ENCODE assay signal across 10 cellular contexts in genomic region chr18:69882965-69883668, GRCh38.
DNase-seq lines count a peak whose midpoint lies in the region; ATAC-seq and TF ChIP-seq lines count a peak whose summit lies in the region.
"Had no signal": no experiment of that assay in that cellular context is flagged by ENCODE, and none has a peak within 500 bp of the region (broad histone marks: within the 10 kb centered on the region; RNA-seq: fewer than 3 reads in every experiment).

No MANE protein-coding gene starts in this region.

- H2AFZ ChIP-seq in osteoblast (ENCODE audit: low read length): no peak overlapping the region

- peaks cover 9% of the 10 kb centered on the region in 2 donors for H3K9me3 Mint-ChIP-seq in activated T-cell treated with anti-CD3 and anti-CD28 coated beads, Interleukin-2, amount 50 U/mL, for 72 hours
- peaks cover 3% of the 10 kb centered on the region for H3K9me3 Mint-ChIP-seq in stimulated activated effector memory CD8-positive, alpha-beta T cell treated with anti-CD3 and anti-CD28 coated beads, Interleukin-12 subunit alpha, Interleukin-12 subunit beta, amount 100 ng/mL, for 72 hours

- no peaks in the 10 kb centered on the region for H3K27me3 Mint-ChIP-seq in activated T-cell treated with anti-CD3 and anti-CD28 coated beads, Interleukin-2, amount 50 U/mL, for 72 hours (ENCODE audit: low read depth)

- H3K36me3 ChIP-seq in osteoblast (ENCODE audit: insufficient read depth, low read length): no peaks in the 10 kb centered on the region

- peak overlapping the region in 1 of 2 donors; percentile 82 for H3K4me3 Mint-ChIP-seq in activated T-cell treated with anti-CD3 and anti-CD28 coated beads, Interleukin-2, amount 50 U/mL, for 72 hours
- peak overlapping the region; percentile 68 for H3K4me3 Mint-ChIP-seq in stimulated activated effector memory CD8-positive, alpha-beta T cell treated with anti-CD3 and anti-CD28 coated beads, Interleukin-12 subunit alpha, Interleukin-12 subunit beta, amount 100 ng/mL, for 72 hours

- H3K4me1 ChIP-seq in osteoblast (ENCODE audit: insufficient read depth, low read length): peaks cover 4% of the 10 kb centered on the region

- no peak for TF ChIP-seq CTCF in osteoblast (IDR thresholded peaks at IDR 0.05; ENCODE audit: extremely low read depth, low read depth, low read length)

- H3K36me3 Mint-ChIP-seq in activated T-cell treated with anti-CD3 and anti-CD28 coated beads, Interleukin-2, amount 50 U/mL, for 72 hours (ENCODE audit: insufficient read depth in 2 of 2): peaks cover 15 to 30% of the 10 kb centered on the region in 2 donors
- peaks cover 90% of the 10 kb centered on the region for H3K36me3 Mint-ChIP-seq in stimulated activated effector memory CD8-positive, alpha-beta T cell treated with anti-CD3 and anti-CD28 coated beads, Interleukin-12 subunit alpha, Interleukin-12 subunit beta, amount 100 ng/mL, for 72 hours

- ATAC-seq in activated T-cell treated with anti-CD3 and anti-CD28 coated beads, Interleukin-2, amount 50 U/mL, for 72 hours (replicated peaks in 1 of 2): peak in 1 of 2 donors; percentile 32
- ATAC-seq in HG02588 (IDR thresholded peaks at IDR 0.05; ENCODE audit: unreplicated experiment): peak; percentile 47
- ATAC-seq in HG03520 (IDR thresholded peaks at IDR 0.05; ENCODE audit: unreplicated experiment): peak; percentile 26
- ATAC-seq in stimulated activated effector memory CD8-positive, alpha-beta T cell treated with anti-CD3 and anti-CD28 coated beads, Interleukin-12 subunit alpha, Interleukin-12 subunit beta, amount 100 ng/mL, for 72 hours: no peak
- ATAC-seq: Panc1 had no signal

- peak overlapping the region; percentile 98 for H3K27ac Mint-ChIP-seq in activated T-cell treated with anti-CD3 and anti-CD28 coated beads, Interleukin-2, amount 50 U/mL, for 72 hours
- H3K27ac Mint-ChIP-seq in stimulated activated effector memory CD8-positive, alpha-beta T cell treated with anti-CD3 and anti-CD28 coated beads, Interleukin-12 subunit alpha, Interleukin-12 subunit beta, amount 100 ng/mL, for 72 hours: peak overlapping the region; percentile 97

- H3K4me3 ChIP-seq in osteoblast (ENCODE audit: insufficient read depth, low read length): no peak overlapping the region

- H3K27me3 ChIP-seq in osteoblast (ENCODE audit: insufficient read depth, low read length): no peaks in the 10 kb centered on the region

- DNase-seq in activated T-cell treated with anti-CD3 and anti-CD28 coated beads, Interleukin-2, amount 50 U/mL, for 72 hours: no peak
- DNase-seq in activated T-cell treated with anti-CD3 and anti-CD28 coated beads, Interleukin-2, amount 50 U/mL, for 1 hour: no peak
- DNase-seq in stimulated activated effector memory CD8-positive, alpha-beta T cell treated with anti-CD3 and anti-CD28 coated beads, Interleukin-12 subunit alpha, Interleukin-12 subunit beta, amount 100 ng/mL, for 72 hours (ENCODE audit: low spot score in 2 of 2): no peak
- DNase-seq in osteoblast (ENCODE audit: insufficient read length, low spot score, missing footprints) (no peak), NCI-H2029 treated with DMSO at 0.1 percent for 48 hours (lab: John Stamatoyannopoulos, UW) (no peak)
- no peak for DNase-seq in NK-92 treated with Interleukin-12 subunit alpha and Interleukin-12 subunit beta, amount 100 ng/mL, for 24 hours (lab: John Stamatoyannopoulos, UW)
- DNase-seq: NCI-H1436 had no signal

- H4K20me1 ChIP-seq in osteoblast (ENCODE audit: insufficient read depth, low read length): no peaks in the 10 kb centered on the region

- H3K4me2 ChIP-seq in osteoblast (ENCODE audit: insufficient read depth, low read length): no peak overlapping the region

- H3K4me1 Mint-ChIP-seq in activated T-cell treated with anti-CD3 and anti-CD28 coated beads, Interleukin-2, amount 50 U/mL, for 72 hours (ENCODE audit: low read depth): peaks cover 58% of the 10 kb centered on the region
- H3K4me1 Mint-ChIP-seq in stimulated activated effector memory CD8-positive, alpha-beta T cell treated with anti-CD3 and anti-CD28 coated beads, Interleukin-12 subunit alpha, Interleukin-12 subunit beta, amount 100 ng/mL, for 72 hours: peaks cover 65% of the 10 kb centered on the region

- H3K9me3 ChIP-seq in osteoblast (ENCODE audit: low read depth, low read length): no peaks in the 10 kb centered on the region

- H3K27ac ChIP-seq in osteoblast (ENCODE audit: low read depth, low read length): no peak overlapping the region

- H3K79me2 ChIP-seq in osteoblast (ENCODE audit: insufficient read depth, low read length): no peaks in the 10 kb centered on the region
